ENCODE assay signal across 1 cellular context in the genomic region with DNA sequence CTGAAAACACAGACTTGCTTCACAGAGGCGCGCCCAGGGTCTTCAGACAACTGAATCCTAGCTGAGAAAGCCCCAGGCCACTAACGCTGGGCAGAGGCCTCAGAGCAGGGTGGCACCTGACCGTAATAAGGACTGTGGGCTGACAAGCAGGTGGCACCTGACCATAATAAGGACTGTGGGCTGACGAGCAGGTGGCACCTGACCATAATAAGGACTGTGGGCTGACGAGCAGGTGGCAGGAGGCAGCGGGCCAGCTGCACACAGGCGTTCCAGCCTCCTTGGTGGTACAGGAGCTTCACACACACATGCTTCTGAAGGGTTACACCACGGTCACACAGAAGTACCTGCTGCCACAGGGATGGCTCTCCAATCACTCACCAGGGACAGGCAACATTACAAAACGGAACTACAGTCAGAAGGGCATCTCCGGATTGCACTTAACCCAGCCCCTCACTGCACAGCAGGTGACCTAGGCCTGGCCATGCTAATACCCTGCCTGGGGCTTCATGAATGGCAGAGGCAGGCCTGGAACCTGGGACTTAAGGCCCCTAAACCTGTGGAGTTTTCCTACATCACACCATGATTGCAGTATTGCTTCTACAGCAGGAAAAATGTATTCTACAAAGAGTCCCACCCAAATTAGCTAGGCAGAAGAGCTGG.
TF ChIP-seq lines count a peak whose summit lies in the region.

No MANE protein-coding gene starts in this region.

TF ChIP-seq in GM23338, 12 proteins besides CTCF, POLR2A, EP300 and RAD21 (continued from another document):
- TF ChIP-seq, protein P1, sequence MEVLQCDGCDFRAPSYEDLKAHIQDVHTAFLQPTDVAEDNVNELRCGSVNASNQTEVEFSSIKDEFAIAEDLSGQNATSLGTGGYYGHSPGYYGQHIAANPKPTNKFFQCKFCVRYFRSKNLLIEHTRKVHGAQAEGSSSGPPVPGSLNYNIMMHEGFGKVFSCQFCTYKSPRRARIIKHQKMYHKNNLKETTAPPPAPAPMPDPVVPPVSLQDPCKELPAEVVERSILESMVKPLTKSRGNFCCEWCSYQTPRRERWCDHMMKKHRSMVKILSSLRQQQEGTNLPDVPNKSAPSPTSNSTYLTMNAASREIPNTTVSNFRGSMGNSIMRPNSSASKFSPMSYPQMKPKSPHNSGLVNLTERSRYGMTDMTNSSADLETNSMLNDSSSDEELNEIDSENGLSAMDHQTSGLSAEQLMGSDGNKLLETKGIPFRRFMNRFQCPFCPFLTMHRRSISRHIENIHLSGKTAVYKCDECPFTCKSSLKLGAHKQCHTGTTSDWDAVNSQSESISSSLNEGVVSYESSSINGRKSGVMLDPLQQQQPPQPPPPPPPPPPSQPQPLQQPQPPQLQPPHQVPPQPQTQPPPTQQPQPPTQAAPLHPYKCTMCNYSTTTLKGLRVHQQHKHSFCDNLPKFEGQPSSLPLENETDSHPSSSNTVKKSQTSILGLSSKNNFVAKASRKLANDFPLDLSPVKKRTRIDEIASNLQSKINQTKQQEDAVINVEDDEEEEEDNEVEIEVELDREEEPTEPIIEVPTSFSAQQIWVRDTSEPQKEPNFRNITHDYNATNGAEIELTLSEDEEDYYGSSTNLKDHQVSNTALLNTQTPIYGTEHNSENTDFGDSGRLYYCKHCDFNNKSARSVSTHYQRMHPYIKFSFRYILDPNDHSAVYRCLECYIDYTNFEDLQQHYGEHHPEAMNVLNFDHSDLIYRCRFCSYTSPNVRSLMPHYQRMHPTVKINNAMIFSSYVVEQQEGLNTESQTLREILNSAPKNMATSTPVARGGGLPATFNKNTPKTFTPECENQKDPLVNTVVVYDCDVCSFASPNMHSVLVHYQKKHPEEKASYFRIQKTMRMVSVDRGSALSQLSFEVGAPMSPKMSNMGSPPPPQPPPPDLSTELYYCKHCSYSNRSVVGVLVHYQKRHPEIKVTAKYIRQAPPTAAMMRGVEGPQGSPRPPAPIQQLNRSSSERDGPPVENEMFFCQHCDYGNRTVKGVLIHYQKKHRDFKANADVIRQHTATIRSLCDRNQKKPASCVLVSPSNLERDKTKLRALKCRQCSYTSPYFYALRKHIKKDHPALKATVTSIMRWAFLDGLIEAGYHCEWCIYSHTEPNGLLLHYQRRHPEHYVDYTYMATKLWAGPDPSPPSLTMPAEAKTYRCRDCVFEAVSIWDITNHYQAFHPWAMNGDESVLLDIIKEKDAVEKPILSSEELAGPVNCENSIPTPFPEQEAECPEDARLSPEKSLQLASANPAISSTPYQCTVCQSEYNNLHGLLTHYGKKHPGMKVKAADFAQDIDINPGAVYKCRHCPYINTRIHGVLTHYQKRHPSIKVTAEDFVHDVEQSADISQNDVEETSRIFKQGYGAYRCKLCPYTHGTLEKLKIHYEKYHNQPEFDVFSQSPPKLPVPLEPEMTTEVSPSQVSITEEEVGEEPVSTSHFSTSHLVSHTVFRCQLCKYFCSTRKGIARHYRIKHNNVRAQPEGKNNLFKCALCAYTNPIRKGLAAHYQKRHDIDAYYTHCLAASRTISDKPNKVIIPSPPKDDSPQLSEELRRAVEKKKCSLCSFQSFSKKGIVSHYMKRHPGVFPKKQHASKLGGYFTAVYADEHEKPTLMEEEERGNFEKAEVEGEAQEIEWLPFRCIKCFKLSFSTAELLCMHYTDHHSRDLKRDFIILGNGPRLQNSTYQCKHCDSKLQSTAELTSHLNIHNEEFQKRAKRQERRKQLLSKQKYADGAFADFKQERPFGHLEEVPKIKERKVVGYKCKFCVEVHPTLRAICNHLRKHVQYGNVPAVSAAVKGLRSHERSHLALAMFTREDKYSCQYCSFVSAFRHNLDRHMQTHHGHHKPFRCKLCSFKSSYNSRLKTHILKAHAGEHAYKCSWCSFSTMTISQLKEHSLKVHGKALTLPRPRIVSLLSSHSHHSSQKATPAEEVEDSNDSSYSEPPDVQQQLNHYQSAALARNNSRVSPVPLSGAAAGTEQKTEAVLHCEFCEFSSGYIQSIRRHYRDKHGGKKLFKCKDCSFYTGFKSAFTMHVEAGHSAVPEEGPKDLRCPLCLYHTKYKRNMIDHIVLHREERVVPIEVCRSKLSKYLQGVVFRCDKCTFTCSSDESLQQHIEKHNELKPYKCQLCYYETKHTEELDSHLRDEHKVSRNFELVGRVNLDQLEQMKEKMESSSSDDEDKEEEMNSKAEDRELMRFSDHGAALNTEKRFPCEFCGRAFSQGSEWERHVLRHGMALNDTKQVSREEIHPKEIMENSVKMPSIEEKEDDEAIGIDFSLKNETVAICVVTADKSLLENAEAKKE (CRISPR knock-in tag; IDR thresholded peaks at IDR 0.05), result no peak
- TF ChIP-seq ZNF114 (CRISPR knock-in tag; IDR thresholded peaks at IDR 0.05) (no peak), POLR2AphosphoS5 (IDR thresholded peaks at IDR 0.05; ENCODE audit: low read depth) (no peak), EZH2phosphoT487 (IDR thresholded peaks at IDR 0.05; ENCODE audit: unreplicated experiment) (no peak), STAT1 (IDR thresholded peaks at IDR 0.05; ENCODE audit: unreplicated experiment) (no peak), NANOG (IDR thresholded peaks at IDR 0.05; ENCODE audit: borderline replicate concordance) (no peak)
- TF ChIP-seq, protein P2, sequence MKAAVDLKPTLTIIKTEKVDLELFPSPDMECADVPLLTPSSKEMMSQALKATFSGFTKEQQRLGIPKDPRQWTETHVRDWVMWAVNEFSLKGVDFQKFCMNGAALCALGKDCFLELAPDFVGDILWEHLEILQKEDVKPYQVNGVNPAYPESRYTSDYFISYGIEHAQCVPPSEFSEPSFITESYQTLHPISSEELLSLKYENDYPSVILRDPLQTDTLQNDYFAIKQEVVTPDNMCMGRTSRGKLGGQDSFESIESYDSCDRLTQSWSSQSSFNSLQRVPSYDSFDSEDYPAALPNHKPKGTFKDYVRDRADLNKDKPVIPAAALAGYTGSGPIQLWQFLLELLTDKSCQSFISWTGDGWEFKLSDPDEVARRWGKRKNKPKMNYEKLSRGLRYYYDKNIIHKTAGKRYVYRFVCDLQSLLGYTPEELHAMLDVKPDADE (IDR thresholded peaks at IDR 0.05), result no peak
